ENCODE assay signal across 8 cellular contexts in genomic region chr11:101362643-101363042, GRCh38.
"Had no signal": no experiment of that assay in that cellular context is flagged by ENCODE, and none has a peak within 500 bp of the region (broad histone marks: within the 10 kb centered on the region; RNA-seq: fewer than 3 reads in every experiment).

No MANE protein-coding gene starts in this region.

- H3K4me3 Mint-ChIP-seq: H9, IgD-negative memory B cell had no signal

- H3K36me3 Mint-ChIP-seq: IgD-negative memory B cell had no signal

- H3K4me1 Mint-ChIP-seq: H9, IgD-negative memory B cell had no signal

- FAIRE-seq: H54 had no signal

- DNase-seq: GOT3, H9, HCEC 1CT, Kasumi-1, KG1 had no signal

- H3K27ac ChIP-seq: HL-60 had no signal

- H3K27me3 Mint-ChIP-seq: IgD-negative memory B cell had no signal

- H3K27ac Mint-ChIP-seq: H9, IgD-negative memory B cell had no signal
